Comparison of ENCODE assay signal across 9 cellular contexts in genomic region chr9:94029932-94030317, GRCh38. TPM values are rescaled to one million over a fixed set of nuclear protein-coding genes. Genes with fewer than 3 reads are reported as not detected.
DNase-seq lines count a peak whose midpoint lies in the region; ATAC-seq, FAIRE-seq and TF ChIP-seq lines count a peak whose summit lies in the region.
"Had no signal": no experiment of that assay in that cellular context is flagged by ENCODE, and none has a peak within 500 bp of the region (broad histone marks: within the 10 kb centered on the region; RNA-seq: fewer than 3 reads in every experiment).

No MANE protein-coding gene starts in this region.

- H3K4me1 Mint-ChIP-seq in activated CD4-positive, alpha-beta T cell treated with anti-CD3 and anti-CD28 coated beads, Interleukin-2, amount 10 ng/mL, durations not matched to agents 24 days and 14 days: peaks cover 18% of the 10 kb centered on the region
- no peaks in the 10 kb centered on the region for H3K4me1 Mint-ChIP-seq in activated T-helper 17 cell treated with anti-CD3 and anti-CD28 coated beads, Interleukin-2, amount 50 U/mL, for 72 hours

- H3K27ac ChIP-seq in keratinocyte (ENCODE audit: control insufficient read depth, insufficient read depth, low read length) (peak overlapping the region; percentile 66), suprapubic skin (peak overlapping the region; percentile 81)

- H3K27me3 Mint-ChIP-seq in activated CD4-positive, alpha-beta T cell treated with anti-CD3 and anti-CD28 coated beads, Interleukin-2, amount 10 ng/mL, durations not matched to agents 24 days and 14 days: peaks cover 7% of the 10 kb centered on the region
- H3K27me3 Mint-ChIP-seq in activated T-helper 17 cell treated with anti-CD3 and anti-CD28 coated beads, Interleukin-2, amount 50 U/mL, for 72 hours: peaks cover 7% of the 10 kb centered on the region

- TF ChIP-seq EP300 in suprapubic skin (IDR thresholded peaks at IDR 0.05): no peak

- H3K4me1 ChIP-seq in keratinocyte (ENCODE audit: control insufficient read depth, extremely low read depth, insufficient read depth, low read length) (peaks cover 13% of the 10 kb centered on the region), suprapubic skin (peaks cover 27% of the 10 kb centered on the region)

- H3K4me2 ChIP-seq in keratinocyte (ENCODE audit: control insufficient read depth, extremely low read depth, insufficient read depth, low read depth, low read length): peak overlapping the region; percentile 86

- FAIRE-seq in keratinocyte (lab: Jason Lieb, UNC): no peak
- FAIRE-seq: endometrium had no signal

- H3K36me3 ChIP-seq in keratinocyte (ENCODE audit: control insufficient read depth in 2 of 2, extremely low read depth in 1 of 2, insufficient read depth in 2 of 2, low read length in 2 of 2) (no peaks in the 10 kb centered on the region), suprapubic skin (no peaks in the 10 kb centered on the region)

- no peak for ATAC-seq in activated T-helper 17 cell treated with anti-CD3 and anti-CD28 coated beads, Interleukin-2, amount 50 U/mL, for 72 hours (replicated peaks)

- H3K27ac Mint-ChIP-seq in activated CD4-positive, alpha-beta T cell treated with anti-CD3 and anti-CD28 coated beads, Interleukin-2, amount 10 ng/mL, durations not matched to agents 24 days and 14 days: peak overlapping the region; percentile 97
- peak overlapping the region; percentile 97 for H3K27ac Mint-ChIP-seq in activated T-helper 17 cell treated with anti-CD3 and anti-CD28 coated beads, Interleukin-2, amount 50 U/mL, for 72 hours

- peak overlapping the region; percentile 85 for H3K9ac ChIP-seq in keratinocyte (ENCODE audit: control insufficient read depth, extremely low read depth, insufficient read depth, low read length)

- H2AFZ ChIP-seq in keratinocyte (ENCODE audit: control insufficient read depth, low read length): peak overlapping the region; percentile 97

- WGBS in suprapubic skin: 34% methylated on average over 4 of the region's 6 CpGs

- no peaks in the 10 kb centered on the region for H3K9me1 ChIP-seq in keratinocyte (ENCODE audit: control insufficient read depth, extremely low read depth, insufficient read depth, low read length)

- no peak for DNase-seq in activated CD4-positive, alpha-beta T cell treated with anti-CD3 and anti-CD28 coated beads, Interleukin-2, amount 10 ng/mL, durations not matched to agents 24 days and 14 days
- no peak for DNase-seq in activated CD4-positive, alpha-beta T cell treated with anti-CD3 and anti-CD28 coated beads, Interleukin-2, amount 50 U/mL, for 48 hours
- DNase-seq in keratinocyte (ENCODE audit: low read depth, low spot score): no peak
- no peak for DNase-seq in suprapubic skin (ENCODE audit: low spot score in 2 of 2)
- DNase-seq in NCI-H82 (lab: John Stamatoyannopoulos, UW): no peak
- no peak for DNase-seq in NCI-H774 (lab: John Stamatoyannopoulos, UW)
- DNase-seq in COR-L47 (lab: John Stamatoyannopoulos, UW): no peak

- peak overlapping the region; percentile 100 for H3K4me3 Mint-ChIP-seq in activated CD4-positive, alpha-beta T cell treated with anti-CD3 and anti-CD28 coated beads, Interleukin-2, amount 10 ng/mL, durations not matched to agents 24 days and 14 days
- peak overlapping the region; percentile 96 for H3K4me3 Mint-ChIP-seq in activated T-helper 17 cell treated with anti-CD3 and anti-CD28 coated beads, Interleukin-2, amount 50 U/mL, for 72 hours

- H3K4me3 ChIP-seq in keratinocyte (ENCODE audit: control insufficient read depth in 2 of 3, extremely low read depth in 1 of 3, insufficient read depth in 2 of 3, low read depth in 1 of 3, low read length in 3 of 3) (peak overlapping the region; percentile 87 to 95 (median 95)), suprapubic skin (peak overlapping the region; percentile 83)

- H3K27me3 ChIP-seq in keratinocyte (ENCODE audit: control insufficient read depth, extremely low read depth, insufficient read depth, low read length): no peaks in the 10 kb centered on the region
- no peaks in the 10 kb centered on the region for H3K27me3 ChIP-seq in suprapubic skin

- peaks cover 6% of the 10 kb centered on the region for H3K79me2 ChIP-seq in keratinocyte (ENCODE audit: control insufficient read depth, insufficient read depth, low read length)

- dilution Hi-C loops in keratinocyte (cut with MboI; ENCODE audit: extremely low pct_ligation_motif_present, low sequenced_read_pairs): no loop called here

- H3K9me3 Mint-ChIP-seq in activated CD4-positive, alpha-beta T cell treated with anti-CD3 and anti-CD28 coated beads, Interleukin-2, amount 10 ng/mL, durations not matched to agents 24 days and 14 days: peaks cover 12% of the 10 kb centered on the region
- H3K9me3 Mint-ChIP-seq in activated T-helper 17 cell treated with anti-CD3 and anti-CD28 coated beads, Interleukin-2, amount 50 U/mL, for 72 hours: peaks cover 3% of the 10 kb centered on the region

- H4K20me1 ChIP-seq in keratinocyte (ENCODE audit: control insufficient read depth, extremely low read depth, insufficient read depth, low read length): no peaks in the 10 kb centered on the region

- intact Hi-C loops in activated CD4-positive, alpha-beta T cell treated with anti-CD3 and anti-CD28 coated beads, Interleukin-2, amount 10 ng/mL, durations not matched to agents 24 days and 14 days (cut with micrococcal nuclease): loop anchor here (2.0 kb wide), 1 partner anchor 137 kb away; no protein-coding TSS in a partner anchor

- no peak for TF ChIP-seq POLR2A in suprapubic skin (IDR thresholded peaks at IDR 0.05)

- TF ChIP-seq CTCF in keratinocyte (optimal IDR thresholded peaks at IDR 0.05 in 1 of 3, IDR thresholded peaks at IDR 0.05 in 1 of 3, conservative IDR thresholded peaks at IDR 0.05 in 1 of 3; ENCODE audit: extremely low read depth in 1 of 3, insufficient read depth in 2 of 3, low read length in 3 of 3) (no peak), suprapubic skin (IDR thresholded peaks at IDR 0.05) (no peak)

- H3K36me3 Mint-ChIP-seq in activated CD4-positive, alpha-beta T cell treated with anti-CD3 and anti-CD28 coated beads, Interleukin-2, amount 10 ng/mL, durations not matched to agents 24 days and 14 days (ENCODE audit: low read depth): peaks cover 2% of the 10 kb centered on the region
- H3K36me3 Mint-ChIP-seq in activated T-helper 17 cell treated with anti-CD3 and anti-CD28 coated beads, Interleukin-2, amount 50 U/mL, for 72 hours (ENCODE audit: low read depth): no peaks in the 10 kb centered on the region

- H3K9me3 ChIP-seq in keratinocyte (ENCODE audit: control insufficient read depth, low read depth, low read length) (no peaks in the 10 kb centered on the region), suprapubic skin (no peaks in the 10 kb centered on the region)

RNA-seq across cellular contexts. Expression of gene PTPDC1, which starts 54.3 kb away (rescaled TPM):
- total RNA-seq in activated CD4-positive, alpha-beta T cell treated with anti-CD3 and anti-CD28 coated beads, Interleukin-2, amount 10 ng/mL, durations not matched to agents 24 days and 14 days: 5.6 and 6.7 TPM in 2 replicates
- total RNA-seq in activated T-helper 17 cell treated with anti-CD3 and anti-CD28 coated beads, Interleukin-2, amount 50 U/mL, for 72 hours: 1 to 10 TPM; 5.8 to 6.2 TPM
- 4.4 to 8.2 TPM (median 7.5 TPM) in 3 replicates for polyA plus RNA-seq in keratinocyte
- 3.0 TPM for polyA plus RNA-seq in keratinocyte (2011; ENCODE audit: low read depth)
- polyA plus RNA-seq in keratinocyte (2011; cell fraction: cytosol; rRNA removed): 2.1 and 3.2 TPM in 2 replicates
- polyA plus RNA-seq in keratinocyte (2011; cell fraction: nucleus; rRNA removed): 23.1 and 25.3 TPM in 2 replicates
- 2.8 and 3.3 TPM in 2 replicates for polyA plus RNA-seq in keratinocyte (2012; ENCODE audit: low replicate concordance)
- polyA minus RNA-seq in keratinocyte: 2.9 to 12.6 TPM (median 7.7 TPM) in 3 replicates
- 4.4 TPM for polyA minus RNA-seq in keratinocyte (2011; cell fraction: cytosol; rRNA and poly(A)+ RNA removed)
- polyA minus RNA-seq in keratinocyte (2011; cell fraction: nucleus; rRNA and poly(A)+ RNA removed): 13.3 and 21.6 TPM in 2 replicates
- 10 to 100 TPM in 2 of 4 donors, 1 to 10 TPM in 2; 5.0 to 17.1 (median 10.1) TPM for total RNA-seq in suprapubic skin
